15 cellular contexts compared by ENCODE assay signal in genomic region chr6:134821914-134822862, GRCh38.
DNase-seq lines count a peak whose midpoint lies in the region; ATAC-seq and TF ChIP-seq lines count a peak whose summit lies in the region.
"Had no signal": no experiment of that assay in that cellular context is flagged by ENCODE, and none has a peak within 500 bp of the region (broad histone marks: within the 10 kb centered on the region; RNA-seq: fewer than 3 reads in every experiment).

No MANE protein-coding gene starts in this region.

- H3K36me3 ChIP-seq in A673 (ENCODE audit: insufficient read depth, low read length, poor library complexity, severe bottlenecking), result no peaks in the 10 kb centered on the region
- H3K36me3 ChIP-seq in PC-3 (ENCODE audit: low read depth, low read length), result no peaks in the 10 kb centered on the region
- no peaks in the 10 kb centered on the region for H3K36me3 ChIP-seq in neural progenitor cell
- H3K36me3 ChIP-seq: pancreas, spleen, thoracic aorta, WERI-Rb-1 had no signal

- intact Hi-C loops in A673 (cut with micrococcal nuclease; ENCODE audit: unreplicated experiment), result loop anchor here (5.0 to 10.0 kb wide), 5 partner anchors 147 to 710 kb away; no protein-coding TSS in a partner anchor
- intact Hi-C loops in PC-3 (cut with micrococcal nuclease), result loop anchor here (2.0 to 5.0 kb wide), 3 partner anchors 120 to 665 kb away; no protein-coding TSS in a partner anchor

- H2AFZ ChIP-seq in PC-3 (ENCODE audit: low read length), result peak overlapping the region; percentile 48
- no peak overlapping the region for H2AFZ ChIP-seq in neural progenitor cell (replicated peaks)

- no peaks in the 10 kb centered on the region for H3K36me3 Mint-ChIP-seq in neural progenitor cell
- no peaks in the 10 kb centered on the region for H3K36me3 Mint-ChIP-seq in T-helper 2 cell treated with Interferon-gamma antibody and Interleukin-4, amounts not matched to agents 5 μg/mL and 100 μg/mL, for 36 hours (ENCODE audit: low read depth)
- H3K36me3 Mint-ChIP-seq: activated CD4-positive, alpha-beta memory T cell treated with anti-CD3 and anti-CD28 coated beads for 36 hours; CD14-positive monocyte had no signal

- H3K9me3 ChIP-seq in A673 (ENCODE audit: low read depth, low read length, poor library complexity, severe bottlenecking) (no peaks in the 10 kb centered on the region), PC-3 (ENCODE audit: low read length) (no peaks in the 10 kb centered on the region), neural progenitor cell (ENCODE audit: low read depth) (no peaks in the 10 kb centered on the region)
- H3K9me3 ChIP-seq: pancreas, thoracic aorta had no signal

- no peaks in the 10 kb centered on the region for H3K27me3 ChIP-seq in A673 (replicated peaks; ENCODE audit: insufficient read depth, low read depth, low read length, poor library complexity)
- no peaks in the 10 kb centered on the region for H3K27me3 ChIP-seq in PC-3 (ENCODE audit: low read length)
- H3K27me3 ChIP-seq in neural progenitor cell, result no peaks in the 10 kb centered on the region
- H3K27me3 ChIP-seq: pancreas, spleen had no signal

- peak; percentile 16 for DNase-seq in A673 (ENCODE audit: low spot score)
- DNase-seq in PC-3, result no peak
- peak; percentile 61 for DNase-seq in fibroblast of the conjunctiva (ENCODE audit: low read depth)
- DNase-seq in neural progenitor cell (ENCODE audit: low spot score), result peak; percentile 3
- no peak for DNase-seq in LoVo (ENCODE audit: low spot score)
- no peak for DNase-seq in T-helper 2 cell treated with Interferon-gamma antibody and Interleukin-4, amounts not matched to agents 5 μg/mL and 100 μg/mL, for 36 hours (ENCODE audit: low spot score)
- DNase-seq in GDM1 (lab: John Stamatoyannopoulos, UW), result no peak
- no peak for DNase-seq in NCI-H226
- DNase-seq: spleen had no signal

- H3K27ac ChIP-seq in A673 (ENCODE audit: low read depth, low read length, poor library complexity, severe bottlenecking), result no peak overlapping the region
- no peak overlapping the region for H3K27ac ChIP-seq in PC-3 (ENCODE audit: low read length)
- H3K27ac ChIP-seq in neural progenitor cell, result no peak overlapping the region
- H3K27ac ChIP-seq: pancreas, spleen, WERI-Rb-1 had no signal

- no peak overlapping the region for H3K4me3 Mint-ChIP-seq in neural progenitor cell
- H3K4me3 Mint-ChIP-seq in T-helper 2 cell treated with Interferon-gamma antibody and Interleukin-4, amounts not matched to agents 5 μg/mL and 100 μg/mL, for 36 hours, result no peak overlapping the region
- H3K4me3 Mint-ChIP-seq: activated CD4-positive, alpha-beta memory T cell treated with anti-CD3 and anti-CD28 coated beads for 36 hours; CD14-positive monocyte; T-helper 1 cell treated with Interleukin-12 subunit alpha and Interleukin-12 subunit beta and Interleukin-4 antibody, amounts not matched to agents 30 μg/mL and 1 μg/mL, for 36 hours had no signal

- CTCF ChIA-PET in A673 (lab: Charles Lee) (interaction anchor here (0.5 to 1.8 kb wide), 12 partner anchors 11 to 983 kb away, joined by 3 to 17 read pairs (median 4); no protein-coding TSS in a partner anchor), PC-3 (lab: Charles Lee) (interaction anchor here (0.6 to 1.0 kb wide), 6 partner anchors 43 to 285 kb away, joined by 3 to 7 read pairs (median 4); no protein-coding TSS in a partner anchor)

- H3K79me2 ChIP-seq in PC-3 (ENCODE audit: low read length) (no peaks in the 10 kb centered on the region), neural progenitor cell (ENCODE audit: low read depth) (no peaks in the 10 kb centered on the region)

- H3K27me3 Mint-ChIP-seq in neural progenitor cell (ENCODE audit: insufficient read depth, low read depth), result peaks cover 13% of the 10 kb centered on the region
- H3K27me3 Mint-ChIP-seq in T-helper 2 cell treated with Interferon-gamma antibody and Interleukin-4, amounts not matched to agents 5 μg/mL and 100 μg/mL, for 36 hours (ENCODE audit: low read depth), result peaks cover 6% of the 10 kb centered on the region

- POLR2A ChIA-PET in A673 (lab: Charles Lee; ENCODE audit: low non-redundant PET) (interaction anchor here (1.0 kb wide), 1 partner anchor 648 kb away, joined by 3 read pairs; no protein-coding TSS in a partner anchor), PC-3 (lab: Charles Lee; ENCODE audit: unreplicated experiment) (interaction anchor here (0.5 kb wide), 1 partner anchor 233 kb away, joined by 9 read pairs; no protein-coding TSS in a partner anchor)

- H3K4me3 ChIP-seq in A673 (ENCODE audit: low read depth, low read length, poor library complexity, severe bottlenecking), result no peak overlapping the region
- no peak overlapping the region for H3K4me3 ChIP-seq in PC-3 (ENCODE audit: low read length)
- H3K4me3 ChIP-seq in neural progenitor cell, result no peak overlapping the region
- H3K4me3 ChIP-seq: pancreas, spleen, thoracic aorta had no signal

- no peaks in the 10 kb centered on the region for H4K20me1 ChIP-seq in PC-3 (ENCODE audit: low read length)
- H4K20me1 ChIP-seq in neural progenitor cell (ENCODE audit: low read depth), result no peaks in the 10 kb centered on the region

- BruUV-seq in A673 (replicated peaks; lab: Mats Ljungman, UMichigan) (no TSS peak), PC-3 (replicated peaks; lab: Mats Ljungman, UMichigan) (no TSS peak)

- H3F3A ChIP-seq in PC-3 (ENCODE audit: low read length, unreplicated experiment) (no peaks in the 10 kb centered on the region), neural progenitor cell (ENCODE audit: low read depth) (peaks cover 12% of the 10 kb centered on the region)

- 0 out of 2 replicates have a peak overlapping the region, but pooled peaks have one; percentile 29 for H3K4me2 ChIP-seq in PC-3 (ENCODE audit: low read length)
- H3K4me2 ChIP-seq in neural progenitor cell, result peak overlapping the region; percentile 37

- no peaks in the 10 kb centered on the region for H3K9me2 ChIP-seq in PC-3 (replicated peaks; ENCODE audit: low read length)

- H3K27ac Mint-ChIP-seq in neural progenitor cell, result no peak overlapping the region
- H3K27ac Mint-ChIP-seq in T-helper 2 cell treated with Interferon-gamma antibody and Interleukin-4, amounts not matched to agents 5 μg/mL and 100 μg/mL, for 36 hours, result no peak overlapping the region
- H3K27ac Mint-ChIP-seq: activated CD4-positive, alpha-beta memory T cell treated with anti-CD3 and anti-CD28 coated beads for 36 hours; T-helper 1 cell treated with Interleukin-12 subunit alpha and Interleukin-12 subunit beta and Interleukin-4 antibody, amounts not matched to agents 30 μg/mL and 1 μg/mL, for 36 hours had no signal

- H3K4me1 Mint-ChIP-seq in neural progenitor cell, result peaks cover 17% of the 10 kb centered on the region
- peaks cover 4% of the 10 kb centered on the region for H3K4me1 Mint-ChIP-seq in T-helper 2 cell treated with Interferon-gamma antibody and Interleukin-4, amounts not matched to agents 5 μg/mL and 100 μg/mL, for 36 hours (ENCODE audit: low read depth)

- TF ChIP-seq CTCF in A673 (conservative IDR thresholded peaks at IDR 0.05; ENCODE audit: low read depth, low read length) (no peak), PC-3 (conservative IDR thresholded peaks at IDR 0.05; ENCODE audit: low read depth, low read length) (no peak), neural progenitor cell (IDR thresholded peaks at IDR 0.05) (no peak)

- H3K4me1 ChIP-seq in A673 (ENCODE audit: insufficient read depth, low read length, poor library complexity, severe bottlenecking) (peaks cover 20% of the 10 kb centered on the region), PC-3 (ENCODE audit: insufficient read depth, low read length) (no peaks in the 10 kb centered on the region; the same call in 1 of the 2 replicates), neural progenitor cell (peaks cover 14% of the 10 kb centered on the region)

- no peak for ATAC-seq in PC-3

- H3K9ac ChIP-seq in PC-3 (ENCODE audit: low read length), result no peak overlapping the region
- H3K9ac ChIP-seq in neural progenitor cell, result no peak overlapping the region

- H3K9me3 Mint-ChIP-seq in neural progenitor cell, result peaks cover 5% of the 10 kb centered on the region
- peaks cover 6% of the 10 kb centered on the region for H3K9me3 Mint-ChIP-seq in T-helper 2 cell treated with Interferon-gamma antibody and Interleukin-4, amounts not matched to agents 5 μg/mL and 100 μg/mL, for 36 hours
- H3K9me3 Mint-ChIP-seq: activated CD4-positive, alpha-beta memory T cell treated with anti-CD3 and anti-CD28 coated beads for 36 hours; T-helper 1 cell treated with Interleukin-12 subunit alpha and Interleukin-12 subunit beta and Interleukin-4 antibody, amounts not matched to agents 30 μg/mL and 1 μg/mL, for 36 hours had no signal

Comparison
In these comparisons a context has a peak if more than half of its experiments do, and no peak if none do; other contexts are left out.
1. DNase-seq: peak in A673 (single experiment), fibroblast of the conjunctiva (single experiment) and neural progenitor cell (single experiment); none in PC-3 (single experiment), LoVo (single experiment), T-helper 2 cell treated with Interferon-gamma antibody and Interleukin-4, amounts not matched to agents 5 μg/mL and 100 μg/mL, for 36 hours (single experiment), GDM1 (single experiment) and NCI-H226 (single experiment).